In genomic region chr3:107884719-107885460, GRCh38 we compare ENCODE assay signal across 11 cellular contexts.
DNase-seq lines count a peak whose midpoint lies in the region; TF ChIP-seq lines count a peak whose summit lies in the region.
"Had no signal": no experiment of that assay in that cellular context is flagged by ENCODE, and none has a peak within 500 bp of the region (broad histone marks: within the 10 kb centered on the region; RNA-seq: fewer than 3 reads in every experiment).

No MANE protein-coding gene starts in this region.

- no peaks in the 10 kb centered on the region for H3K36me3 ChIP-seq in mammary epithelial cell (ENCODE audit: insufficient read depth, low read length)

- H3K27ac ChIP-seq in mammary epithelial cell (ENCODE audit: insufficient read depth, low read depth, low read length), result no peak overlapping the region
- H3K27ac ChIP-seq: hepatocyte had no signal

- no peaks in the 10 kb centered on the region for H4K20me1 ChIP-seq in mammary epithelial cell (ENCODE audit: insufficient read depth, low read length)

- in situ Hi-C loops in mammary epithelial cell (cut with MboI; ENCODE audit: low sequenced_read_pairs in 2 of 2), result no loop called here

- 33% methylated on average over 2 of the region's 2 CpGs for WGBS in mammary epithelial cell (ENCODE audit: low coverage, missing lambda C conversion rate)

- TF ChIP-seq CTCF in mammary epithelial cell (conservative IDR thresholded peaks at IDR 0.05 in 1 of 2, IDR thresholded peaks at IDR 0.05 in 1 of 2; ENCODE audit: extremely low read depth in 1 of 2, insufficient read depth in 1 of 2, low read depth in 1 of 2, low read length in 2 of 2), result no peak
- TF ChIP-seq CTCF in neural crest cell (conservative IDR thresholded peaks at IDR 0.05), result peak; percentile 37

- CTCF ChIA-PET in mammary epithelial cell (lab: Charles Lee; ENCODE audit: low non-redundant PET), result interaction anchor here (0.5 to 0.6 kb wide), 2 partner anchors 26 to 208 kb away, joined by 6 to 7 read pairs; no protein-coding TSS in a partner anchor

- H2AFZ ChIP-seq in mammary epithelial cell (ENCODE audit: low read depth, low read length), result no peak overlapping the region
- H2AFZ ChIP-seq: hepatocyte had no signal

- peaks cover 3% of the 10 kb centered on the region for H3K36me3 Mint-ChIP-seq in neural crest cell (ENCODE audit: low read depth)
- H3K36me3 Mint-ChIP-seq: activated naive CD4-positive, alpha-beta T cell treated with anti-CD3 and anti-CD28 coated beads, Interleukin-2, amount 50 U/mL, for 24 hours had no signal

- H3K27me3 Mint-ChIP-seq in neural crest cell (ENCODE audit: low read depth), result no peaks in the 10 kb centered on the region
- H3K27me3 Mint-ChIP-seq: activated naive CD4-positive, alpha-beta T cell treated with anti-CD3 and anti-CD28 coated beads, Interleukin-2, amount 50 U/mL, for 24 hours had no signal

- no peaks in the 10 kb centered on the region for H3K27me3 ChIP-seq in mammary epithelial cell (ENCODE audit: insufficient read depth, low read length)
- H3K27me3 ChIP-seq: hepatocyte had no signal

- no peak overlapping the region for H3K4me3 Mint-ChIP-seq in neural crest cell
- H3K4me3 Mint-ChIP-seq: activated naive CD4-positive, alpha-beta T cell treated with anti-CD3 and anti-CD28 coated beads, Interleukin-2, amount 50 U/mL, for 24 hours had no signal

- no peaks in the 10 kb centered on the region for H3K79me2 ChIP-seq in mammary epithelial cell (ENCODE audit: insufficient read depth, low read length)
- H3K79me2 ChIP-seq: hepatocyte had no signal

- H3K4me1 ChIP-seq in mammary epithelial cell (ENCODE audit: insufficient read depth, low read length), result no peaks in the 10 kb centered on the region

- dilution Hi-C loops in mammary epithelial cell (cut with HindIII; ENCODE audit: low sequenced_read_pairs), result no loop called here

- peaks cover 3% of the 10 kb centered on the region for H3K9me3 ChIP-seq in mammary epithelial cell (replicated peaks; ENCODE audit: insufficient read depth, low read length)

- DNase-seq in DMS79 treated with DMSO at 0.1 percent for 48 hours (lab: John Stamatoyannopoulos, UW), result peak; percentile 72
- peak; percentile 23 to 25 for DNase-seq in Kasumi-1 (lab: John Stamatoyannopoulos, UW)
- peak; percentile 34 for DNase-seq in mammary epithelial cell
- no peak for DNase-seq in neural crest cell (ENCODE audit: low read depth, low spot score)
- DNase-seq in GM19240 (ENCODE audit: insufficient read length, low spot score), result no peak
- DNase-seq in inferior parietal cortex (ENCODE audit: extremely low spot score), result no peak
- no peak for DNase-seq in NCI-H1092 (lab: John Stamatoyannopoulos, UW)
- DNase-seq in NCI-H510A (lab: John Stamatoyannopoulos, UW), result no peak
- DNase-seq: NCI-H446 treated with DMSO at 0.1 percent for 48 hours had no signal

- no peak overlapping the region for H3K4me2 ChIP-seq in mammary epithelial cell (ENCODE audit: insufficient read depth, low read depth, low read length)
- H3K4me2 ChIP-seq: hepatocyte had no signal

- H3K9ac ChIP-seq in mammary epithelial cell (ENCODE audit: insufficient read depth, low read length), result no peak overlapping the region

- H3K4me3 ChIP-seq in mammary epithelial cell (replicated peaks in 1 of 3; ENCODE audit: insufficient read depth in 1 of 3, low read depth in 2 of 3, low read length in 3 of 3), result no peak overlapping the region
- H3K4me3 ChIP-seq: hepatocyte had no signal

- BruUV-seq in mammary epithelial cell (replicated peaks; lab: Mats Ljungman, UMichigan), result no TSS peak

- peaks cover 5% of the 10 kb centered on the region for H3K4me1 Mint-ChIP-seq in neural crest cell
- H3K4me1 Mint-ChIP-seq: activated naive CD4-positive, alpha-beta T cell treated with anti-CD3 and anti-CD28 coated beads, Interleukin-2, amount 50 U/mL, for 24 hours had no signal

- intact Hi-C loops in mammary epithelial cell (cut with micrococcal nuclease), result no loop called here

- H3K9me3 Mint-ChIP-seq in neural crest cell, result peaks cover 6% of the 10 kb centered on the region
- H3K9me3 Mint-ChIP-seq: activated naive CD4-positive, alpha-beta T cell treated with anti-CD3 and anti-CD28 coated beads, Interleukin-2, amount 50 U/mL, for 24 hours had no signal

- H3K27ac Mint-ChIP-seq in neural crest cell (ENCODE audit: unreplicated experiment), result peak overlapping the region; percentile 69
- H3K27ac Mint-ChIP-seq: activated naive CD4-positive, alpha-beta T cell treated with anti-CD3 and anti-CD28 coated beads, Interleukin-2, amount 50 U/mL, for 24 hours had no signal

Comparison
In these comparisons a context has a peak if more than half of its experiments do, and no peak if none do; other contexts are left out.
1. DNase-seq: peak in DMS79 treated with DMSO at 0.1 percent for 48 hours (single experiment), Kasumi-1 (2 of 2) and mammary epithelial cell (single experiment); none in neural crest cell (single experiment), GM19240 (single experiment), inferior parietal cortex (single experiment), NCI-H1092 (single experiment) and NCI-H510A (single experiment).